Comparison of ENCODE assay signal across 17 cellular contexts in the genomic region with DNA sequence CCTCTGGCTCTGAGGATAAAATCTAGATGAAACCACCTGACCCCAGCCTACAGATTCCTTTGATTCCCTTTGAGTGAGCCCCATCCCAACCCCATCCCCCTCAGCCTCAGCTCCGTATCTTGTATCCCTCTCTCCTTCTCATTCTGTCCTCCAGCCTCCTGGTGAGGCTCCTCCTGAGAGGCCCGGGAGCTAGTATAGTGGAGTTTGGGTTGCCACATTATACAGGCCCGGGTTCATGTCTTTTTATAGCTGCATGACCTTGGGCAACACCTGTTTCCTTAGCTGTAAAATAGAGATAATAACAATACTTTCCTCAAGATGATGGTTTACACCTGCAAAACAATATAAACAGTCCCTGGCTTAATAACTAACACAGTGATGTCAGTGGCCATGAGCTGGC.
A peak's percentile ranks its signal among the peaks of the same experiment; 100 is the strongest.
DNase-seq lines count a peak whose midpoint lies in the region; ATAC-seq and TF ChIP-seq lines count a peak whose summit lies in the region.
"Had no signal": no experiment of that assay in that cellular context is flagged by ENCODE, and none has a peak within 500 bp of the region (broad histone marks: within the 10 kb centered on the region; RNA-seq: fewer than 3 reads in every experiment).

No MANE protein-coding gene starts in this region.

- H3K36me3 Mint-ChIP-seq in WTC11, result no peaks in the 10 kb centered on the region
- H3K36me3 Mint-ChIP-seq: CD4-positive, alpha-beta memory T cell had no signal

- no peak overlapping the region for H3K27ac Mint-ChIP-seq in WTC11
- H3K27ac Mint-ChIP-seq: CD4-positive, alpha-beta memory T cell; T-helper 17 cell had no signal

- no peak overlapping the region for H3K4me3 Mint-ChIP-seq in WTC11
- H3K4me3 Mint-ChIP-seq: CD4-positive, alpha-beta memory T cell; T-helper 17 cell had no signal

- H3K9me3 Mint-ChIP-seq in WTC11, result no peaks in the 10 kb centered on the region
- H3K9me3 Mint-ChIP-seq: CD4-positive, alpha-beta memory T cell had no signal

- H3K27me3 Mint-ChIP-seq in WTC11 (ENCODE audit: low read depth), result no peaks in the 10 kb centered on the region

- H3K4me1 Mint-ChIP-seq in WTC11, result peaks cover 22% of the 10 kb centered on the region
- H3K4me1 Mint-ChIP-seq: CD4-positive, alpha-beta memory T cell had no signal

- no peaks in the 10 kb centered on the region for H3K9me3 ChIP-seq in mucosa of descending colon
- H3K9me3 ChIP-seq: MG63, SJSA1 had no signal

- POLR2A ChIA-PET in WTC11 (lab: Charles Lee), result no interaction called here

- H3K4me1 ChIP-seq in mucosa of descending colon (ENCODE audit: low read depth), result peaks cover 42% of the 10 kb centered on the region
- H3K4me1 ChIP-seq: SJSA1 had no signal

- DNase-seq in NCI-H2029 (lab: John Stamatoyannopoulos, UW), result peak; percentile 42
- DNase-seq in NCI-H2029 treated with DMSO at 0.1 percent for 48 hours (lab: John Stamatoyannopoulos, UW), result no peak
- DNase-seq in NCI-H146 (lab: John Stamatoyannopoulos, UW), result peak; percentile 50
- no peak for DNase-seq in WTC11 (ENCODE audit: low spot score)
- peak in 2 of 3 donors; percentile 60 to 63 for DNase-seq in mucosa of descending colon
- no peak for DNase-seq in mesenteric fat pad (ENCODE audit: low spot score)
- DNase-seq in NCI-H2107 treated with DMSO at 0.1 percent for 48 hours (lab: John Stamatoyannopoulos, UW; ENCODE audit: unreplicated experiment), result no peak
- DNase-seq in HCEC 1CT, result no peak
- DNase-seq: CD4-positive, alpha-beta memory T cell; Kasumi-1; MG63; NCI-H1048; NCI-H1694; T-helper 17 cell had no signal

- no peak overlapping the region for H3K4me3 ChIP-seq in mucosa of descending colon
- H3K4me3 ChIP-seq: MG63, SJSA1 had no signal

- intact Hi-C loops in mucosa of descending colon (cut with DNase I, micrococcal nuclease), result no loop called here

- CTCF ChIA-PET in WTC11 (lab: Charles Lee), result interaction anchor here (3.3 kb wide), 1 partner anchor 44 kb away, joined by 14 read pairs; no protein-coding TSS in a partner anchor

- peak; percentile 33; the same call in 1 of the 2 replicates for ATAC-seq in WTC11
- ATAC-seq in mucosa of descending colon, result peak; percentile 74
- ATAC-seq: HCT116, Panc1, T-helper 17 cell had no signal

- TF ChIP-seq CTCF in WTC11 (IDR thresholded peaks at IDR 0.05) (no peak), mucosa of descending colon (IDR thresholded peaks at IDR 0.05) (no peak)

- no peaks in the 10 kb centered on the region for H3K36me3 ChIP-seq in mucosa of descending colon (ENCODE audit: low read depth)
- H3K36me3 ChIP-seq: MG63, SJSA1 had no signal

TF ChIP-seq in WTC11, 78 proteins besides CTCF, POLR2A, EP300 and RAD21:
- TF ChIP-seq ZNF232 (CRISPR knock-in tag; IDR thresholded peaks at IDR 0.05) (no peak), KAT7 (CRISPR knock-in tag; IDR thresholded peaks at IDR 0.05; ENCODE audit: borderline replicate concordance) (no peak), GTF2I (CRISPR knock-in tag; conservative IDR thresholded peaks at IDR 0.05) (no peak), NR3C1 (CRISPR knock-in tag; conservative IDR thresholded peaks at IDR 0.05; ENCODE audit: low read depth) (no peak)
- TF ChIP-seq, protein P1, sequence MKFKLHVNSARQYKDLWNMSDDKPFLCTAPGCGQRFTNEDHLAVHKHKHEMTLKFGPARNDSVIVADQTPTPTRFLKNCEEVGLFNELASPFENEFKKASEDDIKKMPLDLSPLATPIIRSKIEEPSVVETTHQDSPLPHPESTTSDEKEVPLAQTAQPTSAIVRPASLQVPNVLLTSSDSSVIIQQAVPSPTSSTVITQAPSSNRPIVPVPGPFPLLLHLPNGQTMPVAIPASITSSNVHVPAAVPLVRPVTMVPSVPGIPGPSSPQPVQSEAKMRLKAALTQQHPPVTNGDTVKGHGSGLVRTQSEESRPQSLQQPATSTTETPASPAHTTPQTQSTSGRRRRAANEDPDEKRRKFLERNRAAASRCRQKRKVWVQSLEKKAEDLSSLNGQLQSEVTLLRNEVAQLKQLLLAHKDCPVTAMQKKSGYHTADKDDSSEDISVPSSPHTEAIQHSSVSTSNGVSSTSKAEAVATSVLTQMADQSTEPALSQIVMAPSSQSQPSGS (CRISPR knock-in tag; IDR thresholded peaks at IDR 0.05; ENCODE audit: borderline replicate concordance, low read depth), result no peak

Comparison
In these comparisons a context has a peak if more than half of its experiments do, and no peak if none do; other contexts are left out.
1. DNase-seq: peak in NCI-H2029 (single experiment), NCI-H146 (single experiment) and mucosa of descending colon (2 of 3); none in NCI-H2029 treated with DMSO at 0.1 percent for 48 hours (single experiment), WTC11 (single experiment), mesenteric fat pad (single experiment), NCI-H2107 treated with DMSO at 0.1 percent for 48 hours (single experiment) and HCEC 1CT (single experiment).